9 cellular contexts compared by ENCODE assay signal in genomic region chr19:15199219-15199651, GRCh38. TPM values are rescaled to one million over a fixed set of nuclear protein-coding genes. Genes with fewer than 3 reads are reported as not detected.
DNase-seq lines count a peak whose midpoint lies in the region; ATAC-seq and TF ChIP-seq lines count a peak whose summit lies in the region.
"Had no signal": no experiment of that assay in that cellular context is flagged by ENCODE, and none has a peak within 500 bp of the region (broad histone marks: within the 10 kb centered on the region; RNA-seq: fewer than 3 reads in every experiment).

No MANE protein-coding gene starts in this region.

- H3K36me3 ChIP-seq in H7 (replicated peaks; ENCODE audit: control insufficient read depth, insufficient read depth, low read length) (peaks cover 6% of the 10 kb centered on the region), adipocyte (ENCODE audit: control insufficient read depth, insufficient read depth, low read length, severe bottlenecking) (no peaks in the 10 kb centered on the region), iPS-20b (ENCODE audit: insufficient read depth, low read depth, low read length) (peaks cover 30% of the 10 kb centered on the region), spleen (no peaks in the 10 kb centered on the region)

- TF ChIP-seq CTCF in spleen (IDR thresholded peaks at IDR 0.05 in 8 of 11, conservative IDR thresholded peaks at IDR 0.05 in 3 of 11): no peak

- H3K4me3 ChIP-seq in H7 (ENCODE audit: insufficient read depth, low read depth, low read length): peak overlapping the region; percentile 88
- peak overlapping the region; percentile 8 for H3K4me3 ChIP-seq in adipocyte (ENCODE audit: low read length)
- peak overlapping the region; percentile 70 for H3K4me3 ChIP-seq in iPS-20b (ENCODE audit: low read length)
- H3K4me3 ChIP-seq in spleen: peak overlapping the region in 5 of 8 donors; percentile 21 to 69 (median 42)

- no peak for TF ChIP-seq POLR2A in spleen (IDR thresholded peaks at IDR 0.05)

- H3K27me3 ChIP-seq in H7 (ENCODE audit: control insufficient read depth, insufficient read depth, low read length): no peaks in the 10 kb centered on the region
- H3K27me3 ChIP-seq in adipocyte (replicated peaks; ENCODE audit: control insufficient read depth, insufficient read depth, low read length): no peaks in the 10 kb centered on the region
- H3K27me3 ChIP-seq in iPS-20b (ENCODE audit: insufficient read depth, low read length): peaks cover 3% of the 10 kb centered on the region; the same call in 1 of the 2 replicates
- H3K27me3 ChIP-seq in spleen (replicated peaks in 1 of 7): peaks cover 2 to 97% (median 45%) of the 10 kb centered on the region in 7 donors

- peak; percentile 16 for DNase-seq in H7
- no peak for DNase-seq in adipocyte (ENCODE audit: low read depth)
- DNase-seq in spleen: no peak
- DNase-seq in G401 (ENCODE audit: low spot score): no peak
- no peak for DNase-seq in dermis blood vessel endothelial cell
- DNase-seq in middle frontal gyrus (ENCODE audit: extremely low spot score, low spot score): no peak

- no peak overlapping the region for H3K9ac ChIP-seq in adipocyte (ENCODE audit: low read length)
- H3K9ac ChIP-seq in iPS-20b (ENCODE audit: low read depth, low read length): peak overlapping the region; percentile 67; the same call in 1 of the 2 replicates

- WGBS in spleen, 5 donors: 76 to 91% (median 83%) methylated on average over 5 to 9 of the region's 9 CpGs

- H3K27ac ChIP-seq in iPS-20b (ENCODE audit: low read length) (no peak overlapping the region), spleen (peak overlapping the region in 5 of 8 donors; percentile 13 to 80 (median 71))

- intact Hi-C loops in spleen (cut with DNase I; ENCODE audit: low total_unique reads): no loop called here

- H3K4me1 ChIP-seq in adipocyte (ENCODE audit: control insufficient read depth, insufficient read depth, low read length) (peaks cover 5% of the 10 kb centered on the region), iPS-20b (ENCODE audit: insufficient read depth, low read length) (peaks cover 14% of the 10 kb centered on the region), spleen (peaks cover 0 to 68% (median 47%) of the 10 kb centered on the region in 6 donors)

- no peak for ATAC-seq in GM19324 (IDR thresholded peaks at IDR 0.05; ENCODE audit: low FRiP score, unreplicated experiment)

- in situ Hi-C loops in G401 (cut with HindIII; ENCODE audit: low sequenced_read_pairs): no loop called here

- H3K9me3 ChIP-seq in adipocyte (ENCODE audit: control insufficient read depth, low read length): no peaks in the 10 kb centered on the region
- no peaks in the 10 kb centered on the region for H3K9me3 ChIP-seq in iPS-20b (ENCODE audit: insufficient read depth, low read depth, low read length)
- no peaks in the 10 kb centered on the region for H3K9me3 ChIP-seq in spleen

RNA-seq across cellular contexts. Expression of gene NOTCH3, which starts 1.6 kb away (rescaled TPM):
- total RNA-seq in H7 (2014; rRNA removed; shearing (Covaris generic)): 47.0 and 52.1 TPM in 2 replicates
- total RNA-seq in spleen: 10 to 100 TPM; 52.1 to 94.9 (median 62.6) TPM
- polyA plus RNA-seq in spleen: 1 to 10 TPM; 1.4 to 5.9 (median 2.5) TPM
- total RNA-seq in G401 (2014; rRNA removed; shearing (Covaris generic)): 13.5 and 16.4 TPM in 2 replicates
- 0.84 and 2.0 TPM in 2 replicates for total RNA-seq in dermis blood vessel endothelial cell
- total RNA-seq: activated CD8-positive, alpha-beta memory T cell treated with anti-CD3 and anti-CD28 coated beads for 36 hours had no signal

RNA-seq across cellular contexts. Expression of gene EPHX3, which starts 33.0 kb away (rescaled TPM):
- total RNA-seq in H7 (2014; rRNA removed; shearing (Covaris generic)): 5.4 and 6.2 TPM in 2 replicates
- total RNA-seq in spleen (1 to 10 TPM; 1.6 to 6.6 (median 3.8) TPM), dermis blood vessel endothelial cell (under 0.01 and 0.09 TPM in 2 replicates)
- polyA plus RNA-seq in spleen: under 1 TPM; 0.13 to 0.67 (median 0.59) TPM
- not detected in 2 replicates for total RNA-seq in G401 (2014; rRNA removed; shearing (Covaris generic))

Comparison
In these comparisons a context has a peak if more than half of its experiments do, and no peak if none do; other contexts are left out.
1. H3K4me3 ChIP-seq: peak in every context shown above with its lines; median percentile 88 in H7; 70 in iPS-20b; 42 in spleen; 8 in adipocyte.